ENCODE assay signal across 23 cellular contexts in the genomic region with DNA sequence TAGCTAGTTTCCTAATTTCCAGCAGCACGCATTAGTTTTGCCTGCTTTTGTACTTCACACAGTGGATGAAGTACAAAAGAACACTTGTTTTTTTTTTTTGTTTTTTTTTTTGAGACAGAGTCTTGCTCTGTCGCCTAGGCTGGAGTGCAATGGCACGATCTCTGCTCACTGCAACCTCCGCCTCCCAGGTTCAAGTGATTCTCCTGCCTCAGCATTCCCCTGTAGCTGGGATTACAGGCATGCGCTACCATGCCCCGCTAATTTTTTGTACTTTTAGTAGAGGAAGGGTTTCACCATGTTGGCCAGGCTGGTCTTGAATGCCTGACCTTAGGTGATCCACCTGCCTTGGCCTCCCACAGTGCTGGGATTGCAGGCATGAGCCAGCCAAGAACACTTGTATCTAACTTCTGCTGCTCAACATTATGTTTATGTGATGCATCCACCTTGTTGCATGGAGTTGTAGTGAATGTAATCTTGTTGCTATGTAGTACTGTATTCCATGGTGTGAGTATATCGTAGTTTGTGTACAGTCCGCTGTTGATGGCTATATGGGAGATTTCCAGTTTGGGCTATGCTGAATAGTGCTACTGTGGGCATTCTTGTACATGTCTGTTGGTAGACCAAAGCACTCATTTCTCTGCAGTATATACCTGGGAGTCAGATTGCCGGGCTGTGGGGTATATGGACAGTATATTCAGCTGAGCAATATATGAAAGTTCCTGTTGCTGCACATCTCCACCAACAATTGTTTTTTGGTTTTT. TPM values are rescaled to one million over a fixed set of nuclear protein-coding genes. Genes with fewer than 3 reads are reported as not detected.
DNase-seq lines count a peak whose midpoint lies in the region; ATAC-seq, FAIRE-seq and TF ChIP-seq lines count a peak whose summit lies in the region.
"Had no signal": no experiment of that assay in that cellular context is flagged by ENCODE, and none has a peak within 500 bp of the region (broad histone marks: within the 10 kb centered on the region; RNA-seq: fewer than 3 reads in every experiment).

No MANE protein-coding gene starts in this region.

- no peaks in the 10 kb centered on the region for H3K36me3 ChIP-seq in neutrophil
- H3K36me3 ChIP-seq: breast epithelium, heart right ventricle, suprapubic skin had no signal

- H3K27ac ChIP-seq in neutrophil = peak overlapping the region; percentile 11
- H3K27ac ChIP-seq: A549, breast epithelium, heart right ventricle had no signal

- ATAC-seq in activated T-helper 17 cell treated with anti-CD3 and anti-CD28 coated beads, Interleukin-2, amount 50 U/mL, for 72 hours (replicated peaks) = no peak
- ATAC-seq in HG03442 (IDR thresholded peaks at IDR 0.05; ENCODE audit: unreplicated experiment) = no peak

- no peak overlapping the region for H3K4me3 ChIP-seq in neutrophil (ENCODE audit: low read depth in 1 of 2, low read length in 1 of 2)
- H3K4me3 ChIP-seq: A549, breast epithelium, heart right ventricle, suprapubic skin had no signal

- peak overlapping the region; percentile 63 for H3K27ac Mint-ChIP-seq in activated naive CD4-positive, alpha-beta T cell treated with anti-CD3 and anti-CD28 coated beads for 36 hours
- peak overlapping the region; percentile 25 for H3K27ac Mint-ChIP-seq in activated T-helper 17 cell treated with anti-CD3 and anti-CD28 coated beads, Interleukin-2, amount 50 U/mL, for 72 hours
- H3K27ac Mint-ChIP-seq: activated T-helper 1 cell treated with anti-CD3 and anti-CD28 coated beads, Interleukin-12 subunit alpha, Interleukin-12 subunit beta, Interleukin-2, Interleukin-4 antibody, amounts not matched to agents 30 ng/mL and 10 ng/mL and 1 ng/mL, durations not matched to agents 14 hours and 24 hours and 36 hours had no signal

- peaks cover 71% of the 10 kb centered on the region for H3K4me1 Mint-ChIP-seq in activated naive CD4-positive, alpha-beta T cell treated with anti-CD3 and anti-CD28 coated beads for 36 hours (ENCODE audit: low read depth)
- peaks cover 36% of the 10 kb centered on the region for H3K4me1 Mint-ChIP-seq in activated T-helper 17 cell treated with anti-CD3 and anti-CD28 coated beads, Interleukin-2, amount 50 U/mL, for 72 hours

- no peak for TF ChIP-seq POLR2A in GM12892 (IDR thresholded peaks at IDR 0.05; ENCODE audit: low read depth, low read length)

- peaks cover 1% of the 10 kb centered on the region for H3K36me3 Mint-ChIP-seq in activated naive CD4-positive, alpha-beta T cell treated with anti-CD3 and anti-CD28 coated beads for 36 hours (ENCODE audit: low read depth)
- peaks cover 34% of the 10 kb centered on the region for H3K36me3 Mint-ChIP-seq in activated T-helper 17 cell treated with anti-CD3 and anti-CD28 coated beads, Interleukin-2, amount 50 U/mL, for 72 hours (ENCODE audit: low read depth)

- no peaks in the 10 kb centered on the region for H3K9me3 Mint-ChIP-seq in activated naive CD4-positive, alpha-beta T cell treated with anti-CD3 and anti-CD28 coated beads for 36 hours
- no peaks in the 10 kb centered on the region for H3K9me3 Mint-ChIP-seq in activated T-helper 17 cell treated with anti-CD3 and anti-CD28 coated beads, Interleukin-2, amount 50 U/mL, for 72 hours
- H3K9me3 Mint-ChIP-seq: activated T-helper 1 cell treated with anti-CD3 and anti-CD28 coated beads, Interleukin-12 subunit alpha, Interleukin-12 subunit beta, Interleukin-2, Interleukin-4 antibody, amounts not matched to agents 30 ng/mL and 10 ng/mL and 1 ng/mL, durations not matched to agents 14 hours and 24 hours and 36 hours had no signal

- FAIRE-seq in GM12892 (lab: Jason Lieb, UNC) = peak; percentile 83
- FAIRE-seq: A549, endothelial cell of umbilical vein had no signal

- H3K27me3 ChIP-seq in neutrophil = no peaks in the 10 kb centered on the region
- H3K27me3 ChIP-seq: breast epithelium, heart right ventricle, suprapubic skin had no signal

- TF ChIP-seq CTCF in neutrophil (IDR thresholded peaks at IDR 0.05) = no peak

- CTCF ChIA-PET in activated naive CD4-positive, alpha-beta T cell treated with anti-CD3 and anti-CD28 coated beads for 36 hours (lab: Charles Lee) = interaction anchor here (1.5 kb wide), 1 partner anchor 19 kb away, joined by 3 read pairs; no protein-coding TSS in a partner anchor

- H3K4me1 ChIP-seq in neutrophil (ENCODE audit: control insufficient read depth in 1 of 2, insufficient read depth in 1 of 2, low read depth in 1 of 2, low read length in 1 of 2) = peaks cover 22 to 25% of the 10 kb centered on the region in 2 experiments

- peak; percentile 4 for DNase-seq in activated naive CD4-positive, alpha-beta T cell treated with anti-CD3 and anti-CD28 coated beads for 36 hours
- no peak for DNase-seq in activated naive CD4-positive, alpha-beta T cell treated with Interleukin-2 at 50 U/mL for 16 hours
- no peak for DNase-seq in GM12892 (ENCODE audit: insufficient read length)
- DNase-seq in NCI-H82 (lab: John Stamatoyannopoulos, UW) = no peak
- DNase-seq in NCI-H524 treated with DMSO at 0.1 percent for 48 hours (lab: John Stamatoyannopoulos, UW) = no peak
- DNase-seq: C1 segment of cervical spinal cord, DMS 273 treated with DMSO at 0.1 percent for 48 hours, heart right ventricle, MM.1S, NCI-H1694, NCI-H2171 treated with DMSO at 0.1 percent for 48 hours, NCI-H526 treated with DMSO at 0.1 percent for 48 hours, SHP77 had no signal

- H3K9me3 ChIP-seq in neutrophil = no peaks in the 10 kb centered on the region
- H3K9me3 ChIP-seq: A549, breast epithelium, suprapubic skin had no signal

- intact Hi-C loops in activated naive CD4-positive, alpha-beta T cell treated with anti-CD3 and anti-CD28 coated beads for 36 hours (cut with micrococcal nuclease) = no loop called here

- H3K27me3 Mint-ChIP-seq in activated naive CD4-positive, alpha-beta T cell treated with anti-CD3 and anti-CD28 coated beads for 36 hours (ENCODE audit: low read depth) = no peaks in the 10 kb centered on the region
- H3K27me3 Mint-ChIP-seq in activated T-helper 17 cell treated with anti-CD3 and anti-CD28 coated beads, Interleukin-2, amount 50 U/mL, for 72 hours = no peaks in the 10 kb centered on the region

- no peak overlapping the region for H3K4me3 Mint-ChIP-seq in activated naive CD4-positive, alpha-beta T cell treated with anti-CD3 and anti-CD28 coated beads for 36 hours
- no peak overlapping the region for H3K4me3 Mint-ChIP-seq in activated T-helper 17 cell treated with anti-CD3 and anti-CD28 coated beads, Interleukin-2, amount 50 U/mL, for 72 hours
- H3K4me3 Mint-ChIP-seq: activated T-helper 1 cell treated with anti-CD3 and anti-CD28 coated beads, Interleukin-12 subunit alpha, Interleukin-12 subunit beta, Interleukin-2, Interleukin-4 antibody, amounts not matched to agents 30 ng/mL and 10 ng/mL and 1 ng/mL, durations not matched to agents 14 hours and 24 hours and 36 hours had no signal

RNA-seq across cellular contexts. Expression of a gene that starts 17.3 kb away (rescaled TPM):
- 10 to 100 TPM; 77.8 to 80.7 TPM for total RNA-seq in activated naive CD4-positive, alpha-beta T cell treated with anti-CD3 and anti-CD28 coated beads for 36 hours
- polyA plus RNA-seq in GM12892 (2012; ENCODE audit: missing spikeins) = 45.4 TPM
- total RNA-seq in activated T-helper 17 cell treated with anti-CD3 and anti-CD28 coated beads, Interleukin-2, amount 50 U/mL, for 72 hours = 100 to 1,000 TPM in 1 of 2 donors, 10 to 100 TPM in 1; 84.5 to 105 TPM

RNA-seq across cellular contexts. Expression of a gene that starts 35.2 kb away (rescaled TPM):
- total RNA-seq in activated naive CD4-positive, alpha-beta T cell treated with anti-CD3 and anti-CD28 coated beads for 36 hours = 100 to 1,000 TPM; 319 to 321 TPM
- 134 TPM for polyA plus RNA-seq in GM12892 (2012; ENCODE audit: missing spikeins)
- 100 to 1,000 TPM; 201 to 237 TPM for total RNA-seq in activated T-helper 17 cell treated with anti-CD3 and anti-CD28 coated beads, Interleukin-2, amount 50 U/mL, for 72 hours

RNA-seq across cellular contexts. Expression of a gene that starts 38.4 kb away (rescaled TPM):
- total RNA-seq in activated naive CD4-positive, alpha-beta T cell treated with anti-CD3 and anti-CD28 coated beads for 36 hours = under 1 TPM in 1 of 2 experiments, not detected in 1; 0.17 TPM
- not detected for polyA plus RNA-seq in GM12892 (2012; ENCODE audit: missing spikeins)
- total RNA-seq in activated T-helper 17 cell treated with anti-CD3 and anti-CD28 coated beads, Interleukin-2, amount 50 U/mL, for 72 hours = under 1 TPM in 1 of 2 donors, not detected in 1; 0.45 TPM
- total RNA-seq: endothelial cell of umbilical vein; liver; suprapubic skin; T-helper 1 cell treated with Interleukin-12 subunit alpha and Interleukin-12 subunit beta and Interleukin-4 antibody, amounts not matched to agents 30 ng/mL and 1 ng/mL, for 36 hours had no signal
- polyA plus RNA-seq: A549, liver had no signal
